Comparison of ENCODE assay signal across 26 cellular contexts in genomic region chr9:94042516-94042915, GRCh38.
"Had no signal": no experiment of that assay in that cellular context is flagged by ENCODE, and none has a peak within 500 bp of the region (broad histone marks: within the 10 kb centered on the region; RNA-seq: fewer than 3 reads in every experiment).

No MANE protein-coding gene starts in this region.

- H3K27me3 ChIP-seq: breast epithelium, foreskin keratinocyte, uterus had no signal

- ATAC-seq: activated CD8-positive, alpha-beta T cell treated with anti-CD3 and anti-CD28 coated beads for 36 hours; activated T-cell treated with anti-CD3 and anti-CD28 coated beads, Interleukin-2, amount 50 U/mL, for 4 hours; activated T-helper 17 cell treated with anti-CD3 and anti-CD28 coated beads, Interleukin-2, amount 50 U/mL, for 72 hours; esophagus mucosa; foreskin keratinocyte; left lobe of liver; sciatic nerve; stimulated activated effector memory CD8-positive, alpha-beta T cell treated with anti-CD3 and anti-CD28 coated beads, Interleukin-12 subunit alpha, Interleukin-12 subunit beta, amount 100 ng/mL, for 72 hours; T-helper 17 cell; WTC11 had no signal

- H3K4me3 ChIP-seq: breast epithelium, lung, thoracic aorta, uterus had no signal

- H3K9me3 ChIP-seq: breast epithelium, thoracic aorta, uterus had no signal

- H3K36me3 ChIP-seq: breast epithelium, thoracic aorta, uterus had no signal

- H3K4me1 ChIP-seq: breast epithelium, foreskin keratinocyte, uterus had no signal

- DNase-seq: activated CD4-positive, alpha-beta T cell treated with anti-CD3 and anti-CD28 coated beads for 1 hour; activated CD4-positive, alpha-beta T cell treated with anti-CD3 and anti-CD28 coated beads, Interleukin-2, amount 10 ng/mL, durations not matched to agents 7 days and 5 days; activated CD8-positive, alpha-beta T cell treated with anti-CD3 and anti-CD28 coated beads for 36 hours; activated gamma-delta T cell treated with Interleukin-2 at 50 U/mL for 16 hours; activated naive CD4-positive, alpha-beta T cell treated with anti-CD3 and anti-CD28 coated beads, Interleukin-2, amount 50 U/mL, for 16 hours; activated T-cell treated with anti-CD3 and anti-CD28 coated beads, Interleukin-2, amount 50 U/mL, for 4 hours; amniotic stem cell; endodermal cell; foreskin keratinocyte; immature natural killer cell; mesendoderm; small intestine; stimulated activated CD4-positive, alpha-beta T cell treated with anti-CD3 and anti-CD28 coated beads, Interleukin-4, amount 100 ng/mL, for 24 hours; T-helper 17 cell; T1000; trophoblast cell; uterus had no signal

- H3K27ac ChIP-seq: breast epithelium, foreskin keratinocyte, thoracic aorta, uterus had no signal
